In the genomic region with DNA sequence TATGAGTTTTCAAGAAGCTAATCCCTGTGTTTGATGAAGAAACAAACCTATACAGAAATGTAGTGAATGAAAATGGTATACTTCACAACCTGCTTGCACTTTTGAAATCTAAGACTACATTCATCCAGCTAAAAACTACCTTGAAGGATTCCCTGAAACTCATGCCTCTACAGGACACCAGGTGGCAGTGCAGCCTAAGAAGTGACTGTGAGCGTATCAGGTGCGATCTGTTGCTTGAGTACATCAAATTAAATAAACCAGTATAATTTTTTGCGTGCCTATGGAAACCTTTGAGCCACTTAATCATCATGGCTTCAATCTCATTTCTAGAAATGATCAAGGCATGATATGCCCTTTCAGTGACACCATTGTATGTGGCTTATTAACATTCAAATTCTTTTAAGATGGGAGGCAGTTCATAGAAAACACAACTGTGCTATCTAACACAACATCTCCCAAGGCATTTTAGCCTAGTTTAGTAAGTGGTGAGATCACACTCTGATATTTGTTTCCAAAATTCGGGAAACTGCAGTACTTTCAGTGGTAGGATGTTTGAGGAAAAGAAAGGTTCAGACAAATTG, we compare ENCODE assay signal across 8 cellular contexts. TPM values are rescaled to one million over a fixed set of nuclear protein-coding genes. Genes with fewer than 3 reads are reported as not detected.
DNase-seq lines count a peak whose midpoint lies in the region; ATAC-seq, FAIRE-seq and TF ChIP-seq lines count a peak whose summit lies in the region.

No MANE protein-coding gene starts in this region.

- H3K4me1 ChIP-seq in ascending aorta = no peaks in the 10 kb centered on the region
- no peaks in the 10 kb centered on the region for H3K4me1 ChIP-seq in hepatocyte (ENCODE audit: insufficient read depth)
- H3K4me1 ChIP-seq in gastrocnemius medialis = no peaks in the 10 kb centered on the region

- no peaks in the 10 kb centered on the region for H3K36me3 ChIP-seq in ascending aorta
- H3K36me3 ChIP-seq in hepatocyte (replicated peaks; ENCODE audit: insufficient read depth, low read depth) = no peaks in the 10 kb centered on the region
- H3K36me3 ChIP-seq in gastrocnemius medialis = no peaks in the 10 kb centered on the region

- no peak overlapping the region for H3K4me2 ChIP-seq in hepatocyte

- in situ Hi-C loops in gastrocnemius medialis (cut with MboI; ENCODE audit: low sequenced_read_pairs in 4 of 4) = loop anchor here (10.0 to 25.0 kb wide), 6 partner anchors 460 to 743 kb away; partner anchors contain the start of genes AVL9 (in 1 of the 4) and LSM5 (in 1 of the 4)

- no peak overlapping the region for H2AFZ ChIP-seq in hepatocyte

- TF ChIP-seq POLR2A in gastrocnemius medialis (IDR thresholded peaks at IDR 0.05) = no peak

- no peaks in the 10 kb centered on the region for H3K9me2 ChIP-seq in hepatocyte (replicated peaks; ENCODE audit: insufficient read depth)

- H3K27ac ChIP-seq in ascending aorta = no peak overlapping the region
- H3K27ac ChIP-seq in hepatocyte = no peak overlapping the region
- H3K27ac ChIP-seq in gastrocnemius medialis = no peak overlapping the region

- peak; percentile 66 for FAIRE-seq in G401.6 (lab: Jason Lieb, UNC)
- FAIRE-seq in HTR-8/SVneo (lab: Jason Lieb, UNC) = peak; percentile 86

- intact Hi-C loops in ascending aorta (cut with DNase I) = loop anchor here (1.0 to 5.0 kb wide), 2 partner anchors 460 to 733 kb away; no protein-coding TSS in a partner anchor
- intact Hi-C loops in gastrocnemius medialis (cut with DNase I; ENCODE audit: low total_unique reads) = loop anchor here (1.0 to 2.0 kb wide), 2 partner anchors 420 to 460 kb away; no protein-coding TSS in a partner anchor

- WGBS in hepatocyte (ENCODE audit: low lambda C conversion rate, missing lambda C conversion rate) = 2% methylated on average over 4 of the region's 4 CpGs

- DNase-seq in HTR-8/SVneo (ENCODE audit: insufficient read length, low spot score) = peak; percentile 49
- DNase-seq in NCI-H82 (lab: John Stamatoyannopoulos, UW) = peak; percentile 79
- no peak for DNase-seq in ascending aorta (ENCODE audit: low spot score in 2 of 2)
- peak; percentile 79 for DNase-seq in hepatocyte (ENCODE audit: low spot score)
- peak in 1 of 2 donors; percentile 29 for DNase-seq in gastrocnemius medialis
- no peak for DNase-seq in effector CD8-positive, alpha-beta T cell (lab: John Stamatoyannopoulos, UW)

- H3K27me3 ChIP-seq in ascending aorta = no peaks in the 10 kb centered on the region
- peaks cover 18% of the 10 kb centered on the region for H3K27me3 ChIP-seq in hepatocyte
- H3K27me3 ChIP-seq in gastrocnemius medialis = no peaks in the 10 kb centered on the region

- ATAC-seq in GM21515 (IDR thresholded peaks at IDR 0.05; ENCODE audit: unreplicated experiment) (peak; percentile 86), gastrocnemius medialis (no peak)

- no peaks in the 10 kb centered on the region for H3K9me3 ChIP-seq in ascending aorta
- H3K9me3 ChIP-seq in hepatocyte (ENCODE audit: low read depth) = no peaks in the 10 kb centered on the region
- H3K9me3 ChIP-seq in gastrocnemius medialis = no peaks in the 10 kb centered on the region

- no peaks in the 10 kb centered on the region for H3K79me2 ChIP-seq in hepatocyte

- H3K4me3 ChIP-seq in ascending aorta (no peak overlapping the region), hepatocyte (no peak overlapping the region), gastrocnemius medialis (no peak overlapping the region)

- H4K20me1 ChIP-seq in hepatocyte (ENCODE audit: insufficient read depth, poor library complexity, severe bottlenecking) = no peaks in the 10 kb centered on the region

- peak; percentile 53 to 85 (median 83) for TF ChIP-seq CTCF in ascending aorta (IDR thresholded peaks at IDR 0.05)
- peak; percentile 96 for TF ChIP-seq CTCF in hepatocyte (IDR thresholded peaks at IDR 0.05; ENCODE audit: poor library complexity)
- TF ChIP-seq CTCF in gastrocnemius medialis (IDR thresholded peaks at IDR 0.05 in 4 of 5, conservative IDR thresholded peaks at IDR 0.05 in 1 of 5) = peak; percentile 42 to 74 (median 68)

RNA-seq across cellular contexts. Expression of gene PPP1R17, which starts 57.4 kb away (rescaled TPM):
- total RNA-seq in ascending aorta (not detected), hepatocyte (not detected in 2 replicates), gastrocnemius medialis (not detected)
- not detected in 2 replicates for polyA plus RNA-seq in hepatocyte

Comparison
In these comparisons a context has a peak if more than half of its experiments do, and no peak if none do; other contexts are left out.
1. DNase-seq: peak in HTR-8/SVneo (single experiment), NCI-H82 (single experiment) and hepatocyte (single experiment); none in ascending aorta (0 of 2) and effector CD8-positive, alpha-beta T cell (single experiment).
2. Peak in every context shown above with its lines, with median percentiles within 50 percentile points of each other: CTCF ChIP-seq.